7 cellular contexts compared by ENCODE assay signal in genomic region chr15:79826800-79827199, GRCh38.
"Had no signal": no experiment of that assay in that cellular context is flagged by ENCODE, and none has a peak within 500 bp of the region (broad histone marks: within the 10 kb centered on the region; RNA-seq: fewer than 3 reads in every experiment).

No MANE protein-coding gene starts in this region.

- H3K4me1 ChIP-seq: HAP-1 had no signal

- H3K4me3 ChIP-seq: GM23248, HAP-1 had no signal

- DNase-seq: GM23248, GOT3, H7, HFFc6, KBM-7 had no signal

- H3K27ac ChIP-seq: GM23248 had no signal

- H3K9me3 ChIP-seq: HAP-1 had no signal

- H3K36me3 ChIP-seq: HAP-1 had no signal

- ATAC-seq: HCT116 had no signal
